8 cellular contexts compared by ENCODE assay signal in the genomic region with DNA sequence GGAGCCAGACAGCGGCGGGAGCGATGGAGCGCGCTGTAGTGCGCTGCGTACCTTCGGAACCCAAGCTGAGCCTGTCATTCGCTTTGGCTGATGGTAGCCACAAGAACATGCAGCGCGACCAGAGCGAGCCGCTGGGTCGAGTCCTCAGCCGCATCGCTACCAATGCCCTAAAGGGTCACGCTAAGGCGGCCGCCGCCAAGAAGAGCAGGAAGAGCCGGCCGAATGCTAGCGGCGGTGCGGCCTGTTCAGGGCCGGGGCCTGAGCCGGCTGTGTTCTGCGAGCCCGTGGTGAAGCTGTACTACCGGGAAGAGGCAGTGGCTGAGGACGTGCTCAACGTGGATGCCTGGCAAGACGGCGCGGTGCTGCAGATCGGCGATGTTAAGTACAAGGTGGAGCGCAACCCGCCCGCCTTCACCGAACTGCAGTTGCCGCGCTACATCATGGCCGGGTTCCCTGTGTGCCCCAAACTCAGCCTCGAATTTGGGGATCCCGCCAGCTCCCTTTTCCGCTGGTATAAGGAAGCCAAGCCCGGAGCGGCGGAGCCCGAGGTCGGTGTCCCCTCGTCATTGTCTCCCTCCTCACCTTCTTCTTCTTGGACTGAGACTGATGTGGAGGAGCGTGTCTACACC. TPM values are rescaled to one million over a fixed set of nuclear protein-coding genes. Genes with fewer than 3 reads are reported as not detected.
A peak's percentile ranks its signal among the peaks of the same experiment; 100 is the strongest.
DNase-seq lines count a peak whose midpoint lies in the region; ATAC-seq and TF ChIP-seq lines count a peak whose summit lies in the region.

No MANE protein-coding gene starts in this region.

- peak overlapping the region; percentile 98 for H3K27ac Mint-ChIP-seq in activated CD8-positive, alpha-beta memory T cell treated with anti-CD3 and anti-CD28 coated beads, Interleukin-2, amount 10 ng/mL, durations not matched to agents 7 days and 5 days

- no peak for TF ChIP-seq CTCF in astrocyte of the cerebellum (IDR thresholded peaks at IDR 0.05; ENCODE audit: low read depth, low read length, missing control alignments)

- H3K36me3 Mint-ChIP-seq in activated CD8-positive, alpha-beta memory T cell treated with anti-CD3 and anti-CD28 coated beads, Interleukin-2, amount 10 ng/mL, durations not matched to agents 7 days and 5 days: peaks cover 35% of the 10 kb centered on the region

- H3K4me3 ChIP-seq in astrocyte of the cerebellum (ENCODE audit: low read depth, low read length): peak overlapping the region; percentile 67

- CTCF ChIA-PET in activated CD8-positive, alpha-beta memory T cell treated with anti-CD3 and anti-CD28 coated beads, Interleukin-2, amount 10 ng/mL, durations not matched to agents 7 days and 5 days (lab: Charles Lee): interaction anchor here (1.1 to 3.3 kb wide), 5 partner anchors 25 to 159 kb away, joined by 3 to 18 read pairs (median 5); partner anchors contain the start of gene ARF4

- peak; percentile 57 for DNase-seq in activated CD8-positive, alpha-beta memory T cell treated with anti-CD3 and anti-CD28 coated beads, Interleukin-2, amount 10 ng/mL, durations not matched to agents 7 days and 5 days
- DNase-seq in activated CD8-positive, alpha-beta memory T cell treated with anti-CD3 and anti-CD28 coated beads for 24 hours: no peak
- DNase-seq in RKO (ENCODE audit: low spot score): peak; percentile 43
- no peak for DNase-seq in astrocyte of the cerebellum (ENCODE audit: low read depth)
- peak; percentile 26 for DNase-seq in iPS-NIHi7 (ENCODE audit: extremely low spot score)
- peak; percentile 29 for DNase-seq in stimulated activated CD4-positive, alpha-beta T cell treated with anti-CD3 and anti-CD28 coated beads, Interleukin-4, amount 100 ng/mL, for 1 hour
- DNase-seq in ureter (ENCODE audit: low spot score): no peak

- peak overlapping the region; percentile 97 for H3K4me3 Mint-ChIP-seq in activated CD8-positive, alpha-beta memory T cell treated with anti-CD3 and anti-CD28 coated beads, Interleukin-2, amount 10 ng/mL, durations not matched to agents 7 days and 5 days

- H3K27me3 Mint-ChIP-seq in activated CD8-positive, alpha-beta memory T cell treated with anti-CD3 and anti-CD28 coated beads, Interleukin-2, amount 10 ng/mL, durations not matched to agents 7 days and 5 days: no peaks in the 10 kb centered on the region

- peak; percentile 43 for ATAC-seq in activated CD8-positive, alpha-beta memory T cell treated with anti-CD3 and anti-CD28 coated beads, Interleukin-2, amount 10 ng/mL, durations not matched to agents 7 days and 5 days
- ATAC-seq in HG02798 (IDR thresholded peaks at IDR 0.05; ENCODE audit: poor library complexity, unreplicated experiment): peak; percentile 22

- peaks cover 44% of the 10 kb centered on the region for H3K4me1 Mint-ChIP-seq in activated CD8-positive, alpha-beta memory T cell treated with anti-CD3 and anti-CD28 coated beads, Interleukin-2, amount 10 ng/mL, durations not matched to agents 7 days and 5 days

- no peaks in the 10 kb centered on the region for H3K9me3 Mint-ChIP-seq in activated CD8-positive, alpha-beta memory T cell treated with anti-CD3 and anti-CD28 coated beads, Interleukin-2, amount 10 ng/mL, durations not matched to agents 7 days and 5 days (ENCODE audit: low read depth)

- in situ Hi-C loops in astrocyte of the cerebellum (cut with HindIII; ENCODE audit: low sequenced_read_pairs): no loop called here

RNA-seq across cellular contexts. Expression of gene PDE12, which starts 0.5 kb away (rescaled TPM):
- total RNA-seq in activated CD8-positive, alpha-beta memory T cell treated with anti-CD3 and anti-CD28 coated beads, Interleukin-2, amount 10 ng/mL, durations not matched to agents 7 days and 5 days: 10 to 100 TPM; 30.3 to 36.5 TPM
- 28.6 TPM for total RNA-seq in ureter

RNA-seq across cellular contexts. Expression of gene DNAH12, which starts 12.4 kb away (rescaled TPM):
- total RNA-seq in activated CD8-positive, alpha-beta memory T cell treated with anti-CD3 and anti-CD28 coated beads, Interleukin-2, amount 10 ng/mL, durations not matched to agents 7 days and 5 days: under 1 TPM in 1 of 2 experiments, not detected in 1; 0.06 TPM
- 0.70 TPM for total RNA-seq in ureter

RNA-seq across cellular contexts. Expression of gene ARF4, which starts 40.6 kb away (rescaled TPM):
- 10 to 100 TPM; 51.3 to 61.6 TPM for total RNA-seq in activated CD8-positive, alpha-beta memory T cell treated with anti-CD3 and anti-CD28 coated beads, Interleukin-2, amount 10 ng/mL, durations not matched to agents 7 days and 5 days
- total RNA-seq in ureter: 130 TPM

Comparison
In these comparisons a context has a peak if more than half of its experiments do, and no peak if none do; other contexts are left out.
1. DNase-seq: peak in activated CD8-positive, alpha-beta memory T cell treated with anti-CD3 and anti-CD28 coated beads, Interleukin-2, amount 10 ng/mL, durations not matched to agents 7 days and 5 days (single experiment), RKO (single experiment), iPS-NIHi7 (single experiment) and stimulated activated CD4-positive, alpha-beta T cell treated with anti-CD3 and anti-CD28 coated beads, Interleukin-4, amount 100 ng/mL, for 1 hour (single experiment); none in activated CD8-positive, alpha-beta memory T cell treated with anti-CD3 and anti-CD28 coated beads for 24 hours (single experiment), astrocyte of the cerebellum (single experiment) and ureter (single experiment).